In the genomic region with DNA sequence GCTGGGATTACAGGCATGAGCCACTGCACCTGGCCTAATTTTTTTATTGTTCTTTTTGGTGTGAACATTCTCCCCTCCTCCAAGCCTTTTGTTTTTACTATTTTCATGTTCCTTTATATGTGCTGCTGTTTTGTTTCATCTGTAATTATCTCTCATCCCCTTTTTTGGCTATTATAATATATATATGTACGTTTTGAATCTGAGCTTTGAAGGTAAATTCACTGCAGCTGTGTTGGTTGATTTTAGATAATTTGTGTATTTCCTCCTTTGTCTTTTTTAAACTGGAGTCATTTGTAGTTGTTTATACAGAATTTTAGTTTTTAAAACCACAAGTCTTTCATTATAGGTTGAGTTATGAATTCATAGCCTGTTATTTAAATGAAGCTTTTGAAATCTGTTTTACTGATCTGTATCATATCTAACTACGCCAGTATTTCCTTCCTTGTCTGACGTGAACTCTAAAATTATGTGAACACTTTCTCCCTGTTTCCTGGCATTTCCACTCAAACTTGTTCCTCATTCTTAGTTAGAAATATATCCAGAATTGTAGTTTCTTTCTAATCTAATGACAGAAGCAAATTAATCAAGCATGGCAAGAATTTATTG, we compare ENCODE assay signal across 12 cellular contexts. TPM values are rescaled to one million over a fixed set of nuclear protein-coding genes. Genes with fewer than 3 reads are reported as not detected.
DNase-seq lines count a peak whose midpoint lies in the region; TF ChIP-seq lines count a peak whose summit lies in the region.
"Had no signal": no experiment of that assay in that cellular context is flagged by ENCODE, and none has a peak within 500 bp of the region (broad histone marks: within the 10 kb centered on the region; RNA-seq: fewer than 3 reads in every experiment).

No MANE protein-coding gene starts in this region.

- peaks cover 8% of the 10 kb centered on the region for H3K9me3 Mint-ChIP-seq in activated naive CD4-positive, alpha-beta T cell treated with anti-CD3 and anti-CD28 coated beads, Interleukin-2, amount 10 ng/mL, durations not matched to agents 7 days and 5 days

- H3K36me3 ChIP-seq in OCI-LY7 (ENCODE audit: insufficient read depth, low read length): peaks cover 83% of the 10 kb centered on the region
- peaks cover 0 to 22% (median 15%) of the 10 kb centered on the region in 4 donors for H3K36me3 ChIP-seq in stomach
- H3K36me3 ChIP-seq in smooth muscle cell (ENCODE audit: low read depth): peaks cover 4% of the 10 kb centered on the region
- H3K36me3 ChIP-seq: prostate gland, vagina had no signal

- CTCF ChIA-PET in activated naive CD4-positive, alpha-beta T cell treated with anti-CD3 and anti-CD28 coated beads, Interleukin-2, amount 10 ng/mL, durations not matched to agents 7 days and 5 days (lab: Charles Lee): interaction anchor here (0.7 kb wide), 1 partner anchor 44 kb away, joined by 3 read pairs; no protein-coding TSS in a partner anchor
- CTCF ChIA-PET in OCI-LY7 (lab: Charles Lee; ENCODE audit: unreplicated experiment) (no interaction called here), RWPE1 (lab: Yijun Ruan, JAX) (interaction anchor here (0.7 kb wide), 1 partner anchor 24 kb away, joined by 3 read pairs; no protein-coding TSS in a partner anchor)

- H3K27ac Mint-ChIP-seq in activated naive CD4-positive, alpha-beta T cell treated with anti-CD3 and anti-CD28 coated beads, Interleukin-2, amount 10 ng/mL, durations not matched to agents 7 days and 5 days: peak overlapping the region; percentile 24

- TF ChIP-seq POLR2A in stomach (IDR thresholded peaks at IDR 0.05): no peak

- TF ChIP-seq CTCF in OCI-LY7 (conservative IDR thresholded peaks at IDR 0.05; ENCODE audit: low read length): no peak
- TF ChIP-seq CTCF in stomach (IDR thresholded peaks at IDR 0.05): no peak
- TF ChIP-seq CTCF in smooth muscle cell (IDR thresholded peaks at IDR 0.05; ENCODE audit: borderline replicate concordance, insufficient read depth, poor library complexity, severe bottlenecking): no peak
- no peak for TF ChIP-seq CTCF in RWPE1 (conservative IDR thresholded peaks at IDR 0.05; ENCODE audit: low read depth)

- no peak overlapping the region for H2AFZ ChIP-seq in OCI-LY7 (ENCODE audit: low read length)
- no peak overlapping the region for H2AFZ ChIP-seq in smooth muscle cell (ENCODE audit: low read depth)

- POLR2A ChIA-PET in OCI-LY7 (lab: Charles Lee): interaction anchor here (0.7 to 1.2 kb wide), 11 partner anchors 9 to 490 kb away, joined by 3 to 5 read pairs (median 3); no protein-coding TSS in a partner anchor
- POLR2A ChIA-PET in RWPE1 (lab: Yijun Ruan, JAX; ENCODE audit: low non-redundant PET): no interaction called here

- BruUV-seq in OCI-LY7 (replicated peaks; lab: Mats Ljungman, UMichigan): no TSS peak

- peak overlapping the region; percentile 29 for H3K4me2 ChIP-seq in OCI-LY7 (ENCODE audit: low read length)
- H3K4me2 ChIP-seq in smooth muscle cell: no peak overlapping the region

- no peak overlapping the region for H3K4me3 Mint-ChIP-seq in activated naive CD4-positive, alpha-beta T cell treated with anti-CD3 and anti-CD28 coated beads, Interleukin-2, amount 10 ng/mL, durations not matched to agents 7 days and 5 days

- no peaks in the 10 kb centered on the region for H3K9me2 ChIP-seq in OCI-LY7 (ENCODE audit: insufficient read depth, low read length)

- H3K9me3 ChIP-seq in OCI-LY7 (ENCODE audit: low read length): peaks cover 7% of the 10 kb centered on the region; the same call in 1 of the 2 replicates
- peaks cover 0 to 4% (median 2%) of the 10 kb centered on the region in 4 donors for H3K9me3 ChIP-seq in stomach
- H3K9me3 ChIP-seq in smooth muscle cell (replicated peaks; ENCODE audit: low read depth): peaks cover 7% of the 10 kb centered on the region
- H3K9me3 ChIP-seq: prostate gland had no signal

- peaks cover 71% of the 10 kb centered on the region for H3K36me3 Mint-ChIP-seq in activated naive CD4-positive, alpha-beta T cell treated with anti-CD3 and anti-CD28 coated beads, Interleukin-2, amount 10 ng/mL, durations not matched to agents 7 days and 5 days

- H3K4me1 ChIP-seq in OCI-LY7 (ENCODE audit: insufficient read depth, low read length, poor library complexity, severe bottlenecking): peaks cover 48% of the 10 kb centered on the region
- H3K4me1 ChIP-seq in stomach: peaks cover 9 to 79% (median 38%) of the 10 kb centered on the region in 4 donors
- H3K4me1 ChIP-seq in smooth muscle cell (ENCODE audit: low read depth): peaks cover 12% of the 10 kb centered on the region
- H3K4me1 ChIP-seq: prostate gland had no signal

- no peaks in the 10 kb centered on the region for H3F3A ChIP-seq in smooth muscle cell (ENCODE audit: low read depth)

- H3K27me3 Mint-ChIP-seq in activated naive CD4-positive, alpha-beta T cell treated with anti-CD3 and anti-CD28 coated beads, Interleukin-2, amount 10 ng/mL, durations not matched to agents 7 days and 5 days: no peaks in the 10 kb centered on the region

- no peak overlapping the region for H3K9ac ChIP-seq in smooth muscle cell (ENCODE audit: low read depth)

- H3K4me3 ChIP-seq in OCI-LY7 (ENCODE audit: low read depth, low read length, poor library complexity, severe bottlenecking) (no peak overlapping the region), stomach (no peak overlapping the region), smooth muscle cell (no peak overlapping the region)
- H3K4me3 ChIP-seq: prostate gland, vagina had no signal

- intact Hi-C loops in OCI-LY7 (cut with micrococcal nuclease; ENCODE audit: unreplicated experiment): no loop called here
- intact Hi-C loops in stomach (cut with DNase I; ENCODE audit: low total_unique reads): no loop called here

- whole genome bisulfite sequencing in stomach, 5 donors: 7 to 31% (median 22%) methylated on average over 3 of the region's 3 CpGs
- WGBS in smooth muscle cell (ENCODE audit: low lambda C conversion rate): 82% methylated on average over 3 of the region's 3 CpGs

- peaks cover 50% of the 10 kb centered on the region for H3K4me1 Mint-ChIP-seq in activated naive CD4-positive, alpha-beta T cell treated with anti-CD3 and anti-CD28 coated beads, Interleukin-2, amount 10 ng/mL, durations not matched to agents 7 days and 5 days

- DNase-seq in activated naive CD4-positive, alpha-beta T cell treated with anti-CD3 and anti-CD28 coated beads, Interleukin-2, amount 10 ng/mL, durations not matched to agents 7 days and 5 days: no peak
- DNase-seq in activated naive CD4-positive, alpha-beta T cell treated with anti-CD3 and anti-CD28 coated beads, Interleukin-2, amount 50 U/mL, for 16 hours: no peak
- DNase-seq in OCI-LY7 (ENCODE audit: low spot score) (no peak), dermis microvascular lymphatic vessel endothelial cell (ENCODE audit: low read depth in 2 of 2) (peak; percentile 67 to 75), stomach (no peak), smooth muscle cell (lab: John Stamatoyannopoulos, UW; ENCODE audit: unreplicated experiment) (no peak), RWPE1 (ENCODE audit: low spot score) (no peak)
- no peak for DNase-seq in activated CD4-positive, CD25-positive, alpha-beta regulatory T cell treated with anti-CD3 and anti-CD28 coated beads, Interleukin-2, amount 50 U/mL, for 72 hours
- DNase-seq: DMS79, SW 1271 had no signal

- TF ChIP-seq EP300 in stomach (IDR thresholded peaks at IDR 0.05): no peak

- H4K20me1 ChIP-seq in OCI-LY7 (ENCODE audit: insufficient read depth, low read length): peaks cover 18% of the 10 kb centered on the region; the same call in 1 of the 2 replicates
- peaks cover 99% of the 10 kb centered on the region for H4K20me1 ChIP-seq in smooth muscle cell (ENCODE audit: low read depth)

- H3K27me3 ChIP-seq in stomach (no peaks in the 10 kb centered on the region), smooth muscle cell (ENCODE audit: low read depth) (no peaks in the 10 kb centered on the region)
- H3K27me3 ChIP-seq: vagina had no signal

- H3K79me2 ChIP-seq in OCI-LY7 (ENCODE audit: insufficient read depth, low read depth, low read length) (peaks cover 100% of the 10 kb centered on the region), smooth muscle cell (ENCODE audit: low read depth) (peaks cover 100% of the 10 kb centered on the region)

- peak overlapping the region; percentile 25 for H3K27ac ChIP-seq in OCI-LY7 (ENCODE audit: low read depth, low read length, poor library complexity, severe bottlenecking)
- peak overlapping the region in 3 of 5 donors; percentile 19 to 42 (median 21) for H3K27ac ChIP-seq in stomach
- no peak overlapping the region for H3K27ac ChIP-seq in smooth muscle cell (ENCODE audit: low read depth)
- no peak overlapping the region for H3K27ac ChIP-seq in RWPE1
- H3K27ac ChIP-seq: prostate gland, vagina had no signal

RNA-seq across cellular contexts. Expression of gene PTEN, which starts 54.9 kb away (rescaled TPM):
- 113 and 135 TPM in 2 replicates for total RNA-seq in OCI-LY7 (2014; rRNA removed; shearing (Covaris generic))
- total RNA-seq in OCI-LY7 (2022) (173 and 176 TPM in 2 replicates), dermis microvascular lymphatic vessel endothelial cell (72.5 and 82.6 TPM in 2 replicates), stomach (100 to 1,000 TPM in 3 of 5 donors, 10 to 100 TPM in 2; 56.6 to 374 (median 118) TPM), smooth muscle cell (78.3 and 87.3 TPM in 2 replicates)
- polyA plus RNA-seq in stomach (10 to 100 TPM; 26.2 to 30.7 (median 30.3) TPM), smooth muscle cell (30.6 and 45.1 TPM in 2 replicates)

RNA-seq across cellular contexts. Expression of gene KLLN, which starts 55.0 kb away (rescaled TPM):
- total RNA-seq in OCI-LY7 (2014; rRNA removed; shearing (Covaris generic)): 2.4 and 3.8 TPM in 2 replicates
- total RNA-seq in OCI-LY7 (2022): 5.1 and 5.5 TPM in 2 replicates
- 0.13 and 0.26 TPM in 2 replicates for total RNA-seq in dermis microvascular lymphatic vessel endothelial cell
- total RNA-seq in stomach: under 1 TPM in 1 of 5 donors, not detected in 4; 0.18 TPM
- under 1 TPM; 0.23 to 0.37 (median 0.31) TPM for polyA plus RNA-seq in stomach
- 0.09 and 0.18 TPM in 2 replicates for total RNA-seq in smooth muscle cell
- 0.60 TPM in 1 of 2 replicates, not detected in the other for polyA plus RNA-seq in smooth muscle cell

Comparison
In these comparisons a context has a peak if more than half of its experiments do, and no peak if none do; other contexts are left out.
1. DNase-seq: peak in dermis microvascular lymphatic vessel endothelial cell (2 of 2); none in activated naive CD4-positive, alpha-beta T cell treated with anti-CD3 and anti-CD28 coated beads, Interleukin-2, amount 10 ng/mL, durations not matched to agents 7 days and 5 days (single experiment), activated naive CD4-positive, alpha-beta T cell treated with anti-CD3 and anti-CD28 coated beads, Interleukin-2, amount 50 U/mL, for 16 hours (single experiment), OCI-LY7 (single experiment), stomach (single experiment), smooth muscle cell (single experiment), activated CD4-positive, CD25-positive, alpha-beta regulatory T cell treated with anti-CD3 and anti-CD28 coated beads, Interleukin-2, amount 50 U/mL, for 72 hours (single experiment) and RWPE1 (single experiment).
2. H3K27ac ChIP-seq: peak in OCI-LY7 (single experiment) and stomach (3 of 5); none in smooth muscle cell (single experiment) and RWPE1 (single experiment).